Comparison of ENCODE assay signal across 30 cellular contexts in the genomic region with DNA sequence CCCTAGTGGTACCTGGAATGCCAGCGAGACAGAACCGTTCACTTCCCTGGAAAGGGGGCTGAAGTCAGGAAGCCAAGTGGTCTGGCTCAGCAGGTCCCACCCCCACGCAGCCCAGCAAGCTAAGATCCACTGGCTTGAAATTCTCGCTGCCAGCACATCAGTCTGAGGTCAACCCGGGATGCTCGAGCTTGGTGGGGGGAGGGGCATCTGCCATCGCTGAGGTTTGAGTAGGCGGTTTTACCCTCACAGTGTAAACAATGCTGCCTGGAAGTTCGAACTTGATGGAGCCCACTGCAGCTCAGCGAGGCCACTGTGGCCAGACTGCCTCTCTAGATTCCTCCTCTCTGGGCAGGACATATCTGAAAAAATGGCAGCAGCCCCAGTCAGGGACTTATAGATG.
"Had no signal": no experiment of that assay in that cellular context is flagged by ENCODE, and none has a peak within 500 bp of the region (broad histone marks: within the 10 kb centered on the region; RNA-seq: fewer than 3 reads in every experiment).

No MANE protein-coding gene starts in this region.

- H3K4me1 ChIP-seq: ascending aorta, SJCRH30 had no signal

- H3K27me3 Mint-ChIP-seq: activated CD4-positive, alpha-beta T cell treated with anti-CD3 and anti-CD28 coated beads, Interleukin-2, amount 10 ng/mL, durations not matched to agents 24 days and 14 days; activated CD8-positive, alpha-beta T cell treated with anti-CD3 and anti-CD28 coated beads for 36 hours; activated naive CD4-positive, alpha-beta T cell treated with anti-CD3 and anti-CD28 coated beads, Interleukin-2, amount 50 U/mL, for 24 hours; activated naive CD8-positive, alpha-beta T cell treated with anti-CD3 and anti-CD28 coated beads, Interleukin-2, amount 10 ng/mL, durations not matched to agents 7 days and 5 days; central memory CD8-positive, alpha-beta T cell had no signal

- H3K27ac ChIP-seq: ascending aorta, cardiac muscle cell, PC-9, RWPE1, SJCRH30, SK-N-MC, WERI-Rb-1 had no signal

- H3K4me1 Mint-ChIP-seq: activated CD4-positive, alpha-beta T cell treated with anti-CD3 and anti-CD28 coated beads, Interleukin-2, amount 10 ng/mL, durations not matched to agents 24 days and 14 days; activated naive CD4-positive, alpha-beta T cell treated with anti-CD3 and anti-CD28 coated beads, Interleukin-2, amount 50 U/mL, for 24 hours; activated naive CD8-positive, alpha-beta T cell treated with anti-CD3 and anti-CD28 coated beads, Interleukin-2, amount 10 ng/mL, durations not matched to agents 7 days and 5 days; central memory CD8-positive, alpha-beta T cell had no signal

- H3K36me3 ChIP-seq: ascending aorta, cardiac muscle cell, SJCRH30, WERI-Rb-1 had no signal

- H2AFZ ChIP-seq: PC-9 had no signal

- DNase-seq: activated CD4-positive, alpha-beta T cell treated with anti-CD3 and anti-CD28 coated beads, Interleukin-2, amount 10 ng/mL, durations not matched to agents 24 days and 14 days; activated CD4-positive, alpha-beta T cell treated with anti-CD3 and anti-CD28 coated beads, Interleukin-2, amount 50 U/mL, for 4 hours; activated CD8-positive, alpha-beta T cell treated with anti-CD3 and anti-CD28 coated beads for 36 hours; activated gamma-delta T cell; activated naive CD4-positive, alpha-beta T cell treated with Interleukin-2 at 50 U/mL for 16 hours; activated naive CD8-positive, alpha-beta T cell treated with anti-CD3 and anti-CD28 coated beads, Interleukin-2, amount 10 ng/mL, durations not matched to agents 7 days and 5 days; activated T-cell treated with anti-CD3 and anti-CD28 coated beads, Interleukin-2, amount 50 U/mL, for 1 hour; amygdala; NCI-H1105; NCI-H1436; NCI-H1694; NCI-H1930; NCI-H2081 treated with DMSO at 0.1 percent for 48 hours; NCI-H226; NCI-H446 treated with DMSO at 0.1 percent for 48 hours; NCI-H524 treated with DMSO at 0.1 percent for 48 hours; NK-92 treated with Interleukin-12 subunit alpha and Interleukin-12 subunit beta, amount 100 ng/mL, for 24 hours; PC-9; SHP77; SJCRH30; T1000; WERI-Rb-1 had no signal

- H3K36me3 Mint-ChIP-seq: activated naive CD4-positive, alpha-beta T cell treated with anti-CD3 and anti-CD28 coated beads, Interleukin-2, amount 50 U/mL, for 24 hours; activated naive CD8-positive, alpha-beta T cell treated with anti-CD3 and anti-CD28 coated beads, Interleukin-2, amount 10 ng/mL, durations not matched to agents 7 days and 5 days had no signal

- H3K9me3 ChIP-seq: ascending aorta, SJCRH30 had no signal

- FAIRE-seq: RCC 7860 had no signal

- ATAC-seq: activated CD8-positive, alpha-beta T cell treated with anti-CD3 and anti-CD28 coated beads for 36 hours had no signal

- H3K4me3 Mint-ChIP-seq: activated CD4-positive, alpha-beta T cell treated with anti-CD3 and anti-CD28 coated beads, Interleukin-2, amount 10 ng/mL, durations not matched to agents 24 days and 14 days; activated CD8-positive, alpha-beta T cell treated with anti-CD3 and anti-CD28 coated beads for 36 hours; activated naive CD4-positive, alpha-beta T cell treated with anti-CD3 and anti-CD28 coated beads, Interleukin-2, amount 50 U/mL, for 24 hours; activated naive CD8-positive, alpha-beta T cell treated with anti-CD3 and anti-CD28 coated beads, Interleukin-2, amount 10 ng/mL, durations not matched to agents 7 days and 5 days; central memory CD8-positive, alpha-beta T cell had no signal

- H3K27ac Mint-ChIP-seq: activated CD4-positive, alpha-beta T cell treated with anti-CD3 and anti-CD28 coated beads, Interleukin-2, amount 10 ng/mL, durations not matched to agents 24 days and 14 days; activated CD8-positive, alpha-beta T cell treated with anti-CD3 and anti-CD28 coated beads for 36 hours; activated naive CD4-positive, alpha-beta T cell treated with anti-CD3 and anti-CD28 coated beads, Interleukin-2, amount 50 U/mL, for 24 hours; activated naive CD8-positive, alpha-beta T cell treated with anti-CD3 and anti-CD28 coated beads, Interleukin-2, amount 10 ng/mL, durations not matched to agents 7 days and 5 days; activated T-helper 2 cell treated with anti-CD3 and anti-CD28 coated beads, Interferon-gamma antibody, Interleukin-2, Interleukin-4, amounts not matched to agents 10 μg/mL and 5 μg/mL and 100 μg/mL, durations not matched to agents 14 hours and 24 hours and 36 hours had no signal

- H3K4me2 ChIP-seq: PC-9 had no signal

- H3K4me3 ChIP-seq: ascending aorta, cardiac muscle cell, PC-9, SJCRH30, SK-N-MC had no signal

- H3K27me3 ChIP-seq: ascending aorta, cardiac muscle cell, SJCRH30 had no signal
